ENCODE assay signal across 8 cellular contexts in genomic region chr14:92512807-92513203, GRCh38. TPM values are rescaled to one million over a fixed set of nuclear protein-coding genes. Genes with fewer than 3 reads are reported as not detected.
DNase-seq lines count a peak whose midpoint lies in the region; ATAC-seq, FAIRE-seq and TF ChIP-seq lines count a peak whose summit lies in the region.

No MANE protein-coding gene starts in this region.

- no peak for DNase-seq in HCT116 (ENCODE audit: low read depth, low spot score)
- DNase-seq in activated naive CD8-positive, alpha-beta T cell treated with anti-CD3 and anti-CD28 coated beads for 36 hours = no peak
- DNase-seq in keratinocyte (ENCODE audit: low read depth, low spot score) = no peak
- DNase-seq in ecto neural progenitor cell (ENCODE audit: low spot score) = no peak
- DNase-seq in glutamatergic neuron = no peak
- no peak for DNase-seq in ACHN

- H3K9me3 ChIP-seq in HCT116 (ENCODE audit: control insufficient read depth in 1 of 2, insufficient read depth in 1 of 2, low read depth in 1 of 2, low read length in 2 of 2) (no peaks in the 10 kb centered on the region), keratinocyte (ENCODE audit: control insufficient read depth, low read depth, low read length) (no peaks in the 10 kb centered on the region)

- no peaks in the 10 kb centered on the region for H3K9me1 ChIP-seq in keratinocyte (ENCODE audit: control insufficient read depth, extremely low read depth, insufficient read depth, low read length)

- H3K27me3 Mint-ChIP-seq in activated naive CD8-positive, alpha-beta T cell treated with anti-CD3 and anti-CD28 coated beads for 36 hours = no peaks in the 10 kb centered on the region
- H3K27me3 Mint-ChIP-seq in stimulated activated memory B cell treated with anti-CD40 and anti-IgM and Interleukin-4, amounts not matched to agents 10 μg/mL and 1 μg/mL and 100 μg/mL, for 72 hours = no peaks in the 10 kb centered on the region
- peaks cover 6% of the 10 kb centered on the region for H3K27me3 Mint-ChIP-seq in glutamatergic neuron (ENCODE audit: unreplicated experiment)

- H3K36me3 Mint-ChIP-seq in activated naive CD8-positive, alpha-beta T cell treated with anti-CD3 and anti-CD28 coated beads for 36 hours = peaks cover 13% of the 10 kb centered on the region
- H3K36me3 Mint-ChIP-seq in stimulated activated memory B cell treated with anti-CD40 and anti-IgM and Interleukin-4, amounts not matched to agents 10 μg/mL and 1 μg/mL and 100 μg/mL, for 72 hours = no peaks in the 10 kb centered on the region
- H3K36me3 Mint-ChIP-seq in glutamatergic neuron (ENCODE audit: unreplicated experiment) = peaks cover 5% of the 10 kb centered on the region

- H3K9me3 Mint-ChIP-seq in activated naive CD8-positive, alpha-beta T cell treated with anti-CD3 and anti-CD28 coated beads for 36 hours = no peaks in the 10 kb centered on the region
- no peaks in the 10 kb centered on the region for H3K9me3 Mint-ChIP-seq in stimulated activated memory B cell treated with anti-CD40 and anti-IgM and Interleukin-4, amounts not matched to agents 10 μg/mL and 1 μg/mL and 100 μg/mL, for 72 hours
- peaks cover 3% of the 10 kb centered on the region for H3K9me3 Mint-ChIP-seq in glutamatergic neuron (ENCODE audit: unreplicated experiment)

- no peak for TF ChIP-seq POLR2A in HCT116 (IDR thresholded peaks at IDR 0.05; ENCODE audit: borderline replicate concordance, extremely low read depth, insufficient read depth, insufficient read length)

- ATAC-seq in HCT116 = no peak
- ATAC-seq in stimulated activated memory B cell treated with anti-CD40 and anti-IgM and Interleukin-4, amounts not matched to agents 10 μg/mL and 1 μg/mL and 100 μg/mL, for 72 hours = no peak
- no peak for ATAC-seq in GM18870 (IDR thresholded peaks at IDR 0.05; ENCODE audit: unreplicated experiment)

- CTCF ChIA-PET in HCT116 (lab: Charles Lee) = no interaction called here

- peak overlapping the region; percentile 75 for H3K4me3 Mint-ChIP-seq in activated naive CD8-positive, alpha-beta T cell treated with anti-CD3 and anti-CD28 coated beads for 36 hours
- H3K4me3 Mint-ChIP-seq in stimulated activated memory B cell treated with anti-CD40 and anti-IgM and Interleukin-4, amounts not matched to agents 10 μg/mL and 1 μg/mL and 100 μg/mL, for 72 hours = peak overlapping the region; percentile 50
- H3K4me3 Mint-ChIP-seq in glutamatergic neuron (ENCODE audit: unreplicated experiment) = no peak overlapping the region

- peaks cover 36% of the 10 kb centered on the region for H3K4me1 Mint-ChIP-seq in activated naive CD8-positive, alpha-beta T cell treated with anti-CD3 and anti-CD28 coated beads for 36 hours
- peaks cover 51% of the 10 kb centered on the region for H3K4me1 Mint-ChIP-seq in stimulated activated memory B cell treated with anti-CD40 and anti-IgM and Interleukin-4, amounts not matched to agents 10 μg/mL and 1 μg/mL and 100 μg/mL, for 72 hours
- peaks cover 6% of the 10 kb centered on the region for H3K4me1 Mint-ChIP-seq in glutamatergic neuron (ENCODE audit: low read depth, unreplicated experiment)

- H2AFZ ChIP-seq in HCT116 (ENCODE audit: low read depth, low read length, poor library complexity, severe bottlenecking) (no peak overlapping the region), keratinocyte (ENCODE audit: control insufficient read depth, low read length) (peak overlapping the region; percentile 78)

- peak overlapping the region; percentile 70 for H3K27ac Mint-ChIP-seq in activated naive CD8-positive, alpha-beta T cell treated with anti-CD3 and anti-CD28 coated beads for 36 hours
- H3K27ac Mint-ChIP-seq in stimulated activated memory B cell treated with anti-CD40 and anti-IgM and Interleukin-4, amounts not matched to agents 10 μg/mL and 1 μg/mL and 100 μg/mL, for 72 hours = no peak overlapping the region
- no peak overlapping the region for H3K27ac Mint-ChIP-seq in glutamatergic neuron (ENCODE audit: unreplicated experiment)

- dilution Hi-C loops in keratinocyte (cut with MboI; ENCODE audit: extremely low pct_ligation_motif_present, low sequenced_read_pairs) = no loop called here

- no peaks in the 10 kb centered on the region for H3K9me2 ChIP-seq in HCT116 (ENCODE audit: insufficient read depth)

- RAD21 ChIA-PET in HCT116 (lab: Charles Lee; ENCODE audit: low non-redundant PET in 1 of 2, low total read pairs in 2 of 2, uncharacterized antibody in 2 of 2, unreplicated experiment in 2 of 2) = interaction anchor here in 1 of 2 experiments (0.6 kb wide), 1 partner anchor 175 kb away, joined by 3 read pairs; no protein-coding TSS in a partner anchor

- H3K36me3 ChIP-seq in HCT116 (ENCODE audit: control insufficient read depth in 1 of 2, insufficient read depth in 2 of 2, low read length in 2 of 2) (no peaks in the 10 kb centered on the region), keratinocyte (ENCODE audit: control insufficient read depth in 2 of 2, extremely low read depth in 1 of 2, insufficient read depth in 2 of 2, low read length in 2 of 2) (no peaks in the 10 kb centered on the region)

- no peak for FAIRE-seq in keratinocyte (lab: Jason Lieb, UNC)

- peak overlapping the region; percentile 95 for H3K4me2 ChIP-seq in HCT116 (ENCODE audit: low read length)
- H3K4me2 ChIP-seq in keratinocyte (ENCODE audit: control insufficient read depth, extremely low read depth, insufficient read depth, low read depth, low read length) = peak overlapping the region; percentile 83

- H3K79me2 ChIP-seq in HCT116 (ENCODE audit: insufficient read depth, low read length) (peaks cover 10% of the 10 kb centered on the region; the same call in 1 of the 2 replicates), keratinocyte (ENCODE audit: control insufficient read depth, insufficient read depth, low read length) (peaks cover 2% of the 10 kb centered on the region)

- no peak for TF ChIP-seq CTCF in HCT116 (IDR thresholded peaks at IDR 0.05 in 2 of 3, conservative IDR thresholded peaks at IDR 0.05 in 1 of 3; ENCODE audit: borderline replicate concordance in 1 of 3, insufficient read depth in 1 of 3, low read depth in 2 of 3, low read length in 2 of 3)
- TF ChIP-seq CTCF in keratinocyte (optimal IDR thresholded peaks at IDR 0.05 in 1 of 3, IDR thresholded peaks at IDR 0.05 in 1 of 3, conservative IDR thresholded peaks at IDR 0.05 in 1 of 3; ENCODE audit: extremely low read depth in 1 of 3, insufficient read depth in 2 of 3, low read length in 3 of 3) = no peak
- no peak for TF ChIP-seq CTCF in glutamatergic neuron (IDR thresholded peaks at IDR 0.05; ENCODE audit: partially characterized antibody, unreplicated experiment)

- in situ Hi-C loops in ACHN (cut with HindIII; ENCODE audit: low pct_ligation_motif_present, low pct_unique_long_range_greater_than_20kb, low sequenced_read_pairs) = no loop called here

- intact Hi-C loops in HCT116 (cut with micrococcal nuclease) = no loop called here

- TSS peak; percentile 26 for BruUV-seq in HCT116 (replicated peaks; lab: Mats Ljungman, UMichigan)

- H3K27me3 ChIP-seq in HCT116 (ENCODE audit: insufficient read depth, low read length) (no peaks in the 10 kb centered on the region), keratinocyte (ENCODE audit: control insufficient read depth, extremely low read depth, insufficient read depth, low read length) (no peaks in the 10 kb centered on the region)

- peak overlapping the region; percentile 72 to 75 for H3K4me3 ChIP-seq in HCT116 (replicated peaks in 1 of 2; ENCODE audit: low read depth in 1 of 2, low read length in 2 of 2)
- H3K4me3 ChIP-seq in keratinocyte (ENCODE audit: control insufficient read depth in 2 of 3, extremely low read depth in 1 of 3, insufficient read depth in 2 of 3, low read depth in 1 of 3, low read length in 3 of 3) = peak overlapping the region in 2 of 3 experiments; percentile 65 to 72

- H3K4me1 ChIP-seq in HCT116 (ENCODE audit: control insufficient read depth in 1 of 2, insufficient read depth in 2 of 2, low read length in 2 of 2) (peaks cover 27 to 43% of the 10 kb centered on the region in 2 experiments), keratinocyte (ENCODE audit: control insufficient read depth, extremely low read depth, insufficient read depth, low read length) (peaks cover 34% of the 10 kb centered on the region)

- peak overlapping the region; percentile 69; the same call in 1 of the 2 replicates for H3K27ac ChIP-seq in HCT116 (ENCODE audit: low read depth, low read length)
- H3K27ac ChIP-seq in keratinocyte (ENCODE audit: control insufficient read depth, insufficient read depth, low read length) = peak overlapping the region; percentile 70

- H4K20me1 ChIP-seq in HCT116 (ENCODE audit: insufficient read depth) (no peaks in the 10 kb centered on the region), keratinocyte (ENCODE audit: control insufficient read depth, extremely low read depth, insufficient read depth, low read length) (no peaks in the 10 kb centered on the region)

- H3K9ac ChIP-seq in HCT116 (ENCODE audit: low read length) = peak overlapping the region; percentile 90
- H3K9ac ChIP-seq in keratinocyte (ENCODE audit: control insufficient read depth, extremely low read depth, insufficient read depth, low read length) = peak overlapping the region; percentile 83

- POLR2A ChIA-PET in HCT116 (lab: Charles Lee) = interaction anchor here (0.8 kb wide), 1 partner anchor 26 kb away, joined by 4 read pairs; no protein-coding TSS in a partner anchor

- TF ChIP-seq RAD21 in HCT116 (IDR thresholded peaks at IDR 0.05; ENCODE audit: low read depth) = no peak

TF ChIP-seq in HCT116, 20 proteins besides CTCF, POLR2A, EP300 and RAD21:
- TF ChIP-seq POLR2AphosphoS5 (IDR thresholded peaks at IDR 0.05; ENCODE audit: low read depth, low read length) (no peak), FOSL1 (IDR thresholded peaks at IDR 0.05; ENCODE audit: low read depth) (no peak), EZH2 (IDR thresholded peaks at IDR 0.05) (no peak), TCF7L2 (IDR thresholded peaks at IDR 0.05; ENCODE audit: borderline replicate concordance, extremely low read depth, insufficient read depth, insufficient read length) (no peak)
- TF ChIP-seq, protein P1, sequence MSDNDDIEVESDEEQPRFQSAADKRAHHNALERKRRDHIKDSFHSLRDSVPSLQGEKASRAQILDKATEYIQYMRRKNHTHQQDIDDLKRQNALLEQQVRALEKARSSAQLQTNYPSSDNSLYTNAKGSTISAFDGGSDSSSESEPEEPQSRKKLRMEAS (IDR thresholded peaks at IDR 0.05) = no peak

RNA-seq across cellular contexts. Expression of gene RIN3, which starts 0.8 kb away (rescaled TPM):
- total RNA-seq in HCT116 (2021; ENCODE audit: unreplicated experiment) = 22.2 TPM
- polyA plus RNA-seq in HCT116 (2012) = 20.3 and 22.3 TPM in 2 replicates
- total RNA-seq in activated naive CD8-positive, alpha-beta T cell treated with anti-CD3 and anti-CD28 coated beads for 36 hours = 10 to 100 TPM; 59.2 to 59.6 TPM
- polyA plus RNA-seq in keratinocyte = 0.79 to 4.7 TPM (median 1.2 TPM) in 3 replicates
- 0.81 TPM for polyA plus RNA-seq in keratinocyte (2011; ENCODE audit: low read depth)
- polyA plus RNA-seq in keratinocyte (2011; cell fraction: cytosol; rRNA removed) = 2.4 and 3.9 TPM in 2 replicates
- polyA plus RNA-seq in keratinocyte (2011; cell fraction: nucleus; rRNA removed) = 3.8 and 5.2 TPM in 2 replicates
- 2.0 and 8.7 TPM in 2 replicates for polyA plus RNA-seq in keratinocyte (2012; ENCODE audit: low replicate concordance)
- 2.1 to 15.3 TPM (median 4.6 TPM) in 3 replicates for polyA minus RNA-seq in keratinocyte
- polyA minus RNA-seq in keratinocyte (2011; cell fraction: cytosol; rRNA and poly(A)+ RNA removed) = 6.1 TPM
- 6.9 and 8.9 TPM in 2 replicates for polyA minus RNA-seq in keratinocyte (2011; cell fraction: nucleus; rRNA and poly(A)+ RNA removed)
- total RNA-seq in glutamatergic neuron (ENCODE audit: unreplicated experiment) = 0.76 TPM

Comparison
In these comparisons a context has a peak if more than half of its experiments do, and no peak if none do; other contexts are left out.
1. RNA of gene RIN3, which starts 0.8 kb away (total RNA-seq): 59.2 to 59.6 TPM in activated naive CD8-positive, alpha-beta T cell treated with anti-CD3 and anti-CD28 coated beads for 36 hours and 22.2 TPM in HCT116 (single experiment); 0.76 TPM in glutamatergic neuron (single experiment); every median in the first group is over 10 times any median in the second.